ENCODE assay signal across 22 cellular contexts in genomic region chr7:19091871-19092270, GRCh38. TPM values are rescaled to one million over a fixed set of nuclear protein-coding genes. Genes with fewer than 3 reads are reported as not detected.
"Had no signal": no experiment of that assay in that cellular context is flagged by ENCODE, and none has a peak within 500 bp of the region (broad histone marks: within the 10 kb centered on the region; RNA-seq: fewer than 3 reads in every experiment).

No MANE protein-coding gene starts in this region.

- DNase-seq: KBM-7, NCI-H1092, NCI-H1105 treated with DMSO at 0.1 percent for 48 hours, NCI-H1417 treated with DMSO at 0.1 percent for 48 hours, NCI-H146, NCI-H1694 treated with DMSO at 0.1 percent for 48 hours, NCI-H1930, NCI-H2081, NCI-H2107, NCI-H2227 treated with DMSO at 0.1 percent for 48 hours, NCI-H524, NCI-H526 treated with DMSO at 0.1 percent for 48 hours, NCI-H748 treated with DMSO at 0.1 percent for 48 hours, Right ventricle myocardium superior, RPMI8226, SIG-M5, SW 1271 had no signal

RNA-seq across cellular contexts. Expression of gene TWIST1, which starts 25.6 kb away (rescaled TPM):
- total RNA-seq: HT-29, NCI-H460 had no signal

RNA-seq across cellular contexts. Expression of gene FERD3L, which starts 53.4 kb away (rescaled TPM):
- total RNA-seq: HT-29, LHCN-M2, MCF 10A, NCI-H460, Right ventricle myocardium superior, SK-MEL-5 had no signal
